In genomic region chr1:205588691-205589445, GRCh38 we compare ENCODE assay signal across 9 cellular contexts. TPM values are rescaled to one million over a fixed set of nuclear protein-coding genes. Genes with fewer than 3 reads are reported as not detected.
DNase-seq lines count a peak whose midpoint lies in the region; ATAC-seq and TF ChIP-seq lines count a peak whose summit lies in the region.
"Had no signal": no experiment of that assay in that cellular context is flagged by ENCODE, and none has a peak within 500 bp of the region (broad histone marks: within the 10 kb centered on the region; RNA-seq: fewer than 3 reads in every experiment).

No MANE protein-coding gene starts in this region.

- ATAC-seq in PC-3 = peak; percentile 47
- no peak for ATAC-seq in thoracic aorta (ENCODE audit: insufficient number of reproducible peaks, low FRiP score, low read depth)
- ATAC-seq in GM18505 (IDR thresholded peaks at IDR 0.05; ENCODE audit: unreplicated experiment) = no peak

- DNase-seq in AG08396 (ENCODE audit: low spot score) (peak; percentile 48), GF-D8 (lab: John Stamatoyannopoulos, UW) (peak; percentile 27), PC-3 (peak; percentile 52), fibroblast of mammary gland (ENCODE audit: low read depth) (peak; percentile 60), thoracic aorta (ENCODE audit: low spot score) (no peak), COLO668 (lab: John Stamatoyannopoulos, UW; ENCODE audit: unreplicated experiment) (no peak), NCI-H1930 (lab: John Stamatoyannopoulos, UW) (no peak)

- H3K4me1 ChIP-seq in PC-3 (ENCODE audit: insufficient read depth, low read length) (peaks cover 3% of the 10 kb centered on the region; the same call in 1 of the 2 replicates), thoracic aorta (ENCODE audit: control insufficient read depth in 1 of 2, low read depth in 2 of 2) (peaks cover 0 to 18% of the 10 kb centered on the region in 2 donors)
- H3K4me1 ChIP-seq: uterus had no signal

- no peak overlapping the region for H2AFZ ChIP-seq in PC-3 (ENCODE audit: low read length)

- H3K4me2 ChIP-seq in PC-3 (ENCODE audit: low read length) = no peak overlapping the region

- no peaks in the 10 kb centered on the region for H3K79me2 ChIP-seq in PC-3 (ENCODE audit: low read length)

- no peaks in the 10 kb centered on the region for H4K20me1 ChIP-seq in PC-3 (ENCODE audit: low read length)

- no peak for TF ChIP-seq POLR2A in GM18505 (IDR thresholded peaks at IDR 0.05; ENCODE audit: borderline replicate concordance, extremely low read depth, insufficient read depth, insufficient read length)

- H3K27ac ChIP-seq in PC-3 (ENCODE audit: low read length) (no peak overlapping the region), thoracic aorta (no peak overlapping the region)
- H3K27ac ChIP-seq: uterus had no signal

- no peak overlapping the region for H3K9ac ChIP-seq in PC-3 (ENCODE audit: low read length)

- TF ChIP-seq CTCF in PC-3 (conservative IDR thresholded peaks at IDR 0.05; ENCODE audit: low read depth, low read length) (peak; percentile 67), fibroblast of mammary gland (conservative IDR thresholded peaks at IDR 0.05; ENCODE audit: control insufficient read depth, insufficient read depth, low read depth, low read length) (peak; percentile 64), thoracic aorta (IDR thresholded peaks at IDR 0.05) (peak; percentile 15)

- BruUV-seq in PC-3 (replicated peaks; lab: Mats Ljungman, UMichigan) = no TSS peak

- H3K36me3 ChIP-seq in PC-3 (ENCODE audit: low read depth, low read length) = no peaks in the 10 kb centered on the region
- H3K36me3 ChIP-seq in thoracic aorta = no peaks in the 10 kb centered on the region
- H3K36me3 ChIP-seq: uterus had no signal

- no peaks in the 10 kb centered on the region for H3F3A ChIP-seq in PC-3 (ENCODE audit: low read length, unreplicated experiment)

- H3K9me2 ChIP-seq in PC-3 (replicated peaks; ENCODE audit: low read length) = no peaks in the 10 kb centered on the region

- POLR2A ChIA-PET in PC-3 (lab: Charles Lee; ENCODE audit: unreplicated experiment) = no interaction called here

- H3K27me3 ChIP-seq in PC-3 (ENCODE audit: low read length) (no peaks in the 10 kb centered on the region), thoracic aorta (replicated peaks; ENCODE audit: insufficient read depth) (no peaks in the 10 kb centered on the region)
- H3K27me3 ChIP-seq: uterus had no signal

- no peaks in the 10 kb centered on the region for H3K9me3 ChIP-seq in PC-3 (ENCODE audit: low read length)
- no peaks in the 10 kb centered on the region for H3K9me3 ChIP-seq in thoracic aorta
- H3K9me3 ChIP-seq: uterus had no signal

- no peak overlapping the region for H3K4me3 ChIP-seq in PC-3 (ENCODE audit: low read length)
- H3K4me3 ChIP-seq in fibroblast of mammary gland (ENCODE audit: control insufficient read depth, low read depth, low read length) = no peak overlapping the region
- no peak overlapping the region for H3K4me3 ChIP-seq in thoracic aorta
- H3K4me3 ChIP-seq: uterus had no signal

- CTCF ChIA-PET in PC-3 (lab: Charles Lee) = interaction anchor here (0.5 to 1.8 kb wide), 8 partner anchors 10 to 122 kb away, joined by 3 to 9 read pairs (median 4); no protein-coding TSS in a partner anchor

- intact Hi-C loops in PC-3 (cut with micrococcal nuclease) = no loop called here

RNA-seq across cellular contexts. Expression of gene ELK4, which starts 42.9 kb away (rescaled TPM):
- total RNA-seq in PC-3 (2014; rRNA removed) = 16.3 and 16.4 TPM in 2 replicates
- total RNA-seq in thoracic aorta = 10 to 100 TPM; 20.2 to 34.4 TPM

Comparison
In these comparisons a context has a peak if more than half of its experiments do, and no peak if none do; other contexts are left out.
1. DNase-seq: peak in AG08396 (single experiment), GF-D8 (single experiment), PC-3 (single experiment) and fibroblast of mammary gland (single experiment); none in thoracic aorta (single experiment), COLO668 (single experiment) and NCI-H1930 (0 of 2).
2. CTCF ChIP-seq: peak in every context shown above with its lines; median percentile 67 in PC-3; 64 in fibroblast of mammary gland; 15 in thoracic aorta.